Comparison of ENCODE assay signal across 8 cellular contexts in genomic region chr20:36235892-36236785, GRCh38. TPM values are rescaled to one million over a fixed set of nuclear protein-coding genes. Genes with fewer than 3 reads are reported as not detected.
A peak's percentile ranks its signal among the peaks of the same experiment; 100 is the strongest.
DNase-seq lines count a peak whose midpoint lies in the region; ATAC-seq and TF ChIP-seq lines count a peak whose summit lies in the region.

A gene with protein sequence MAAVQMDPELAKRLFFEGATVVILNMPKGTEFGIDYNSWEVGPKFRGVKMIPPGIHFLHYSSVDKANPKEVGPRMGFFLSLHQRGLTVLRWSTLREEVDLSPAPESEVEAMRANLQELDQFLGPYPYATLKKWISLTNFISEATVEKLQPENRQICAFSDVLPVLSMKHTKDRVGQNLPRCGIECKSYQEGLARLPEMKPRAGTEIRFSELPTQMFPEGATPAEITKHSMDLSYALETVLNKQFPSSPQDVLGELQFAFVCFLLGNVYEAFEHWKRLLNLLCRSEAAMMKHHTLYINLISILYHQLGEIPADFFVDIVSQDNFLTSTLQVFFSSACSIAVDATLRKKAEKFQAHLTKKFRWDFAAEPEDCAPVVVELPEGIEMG (plus strand): TSS chr20:36236478. CDS start chr20:36239869, 3,391 bp downstream.

- H3K27me3 ChIP-seq in Peyer's patch (no peaks in the 10 kb centered on the region), muscle layer of duodenum (ENCODE audit: low read depth, low read length) (no peaks in the 10 kb centered on the region)

- CTCF ChIA-PET in AG04449 (lab: Yijun Ruan, JAX) = interaction anchor here (0.9 to 3.4 kb wide), 6 partner anchors 10 to 245 kb away, joined by 3 to 20 read pairs (median 4); no protein-coding TSS in a partner anchor

- peaks cover 14% of the 10 kb centered on the region for H3K36me3 Mint-ChIP-seq in activated T-cell treated with anti-CD3 and anti-CD28 coated beads, Interleukin-2, amount 50 U/mL, for 4 hours (ENCODE audit: insufficient read depth)

- no peak for TF ChIP-seq CTCF in AG04449 (IDR thresholded peaks at IDR 0.05; ENCODE audit: insufficient read depth, low read length, missing control alignments)
- no peak for TF ChIP-seq CTCF in Peyer's patch (IDR thresholded peaks at IDR 0.05)

- TF ChIP-seq POLR2A in GM19099 (IDR thresholded peaks at IDR 0.05; ENCODE audit: extremely low read depth, insufficient read length, low read depth) (peak; percentile 86), Peyer's patch (IDR thresholded peaks at IDR 0.05) (peak; percentile 36 to 58)

- POLR2A ChIA-PET in AG04449 (lab: Yijun Ruan, JAX) = interaction anchor here (0.7 to 1.3 kb wide), 2 partner anchors 10 to 112 kb away, joined by 3 to 5 read pairs; no protein-coding TSS in a partner anchor

- H3K4me3 ChIP-seq in AG04449 (ENCODE audit: low read depth, low read length) (peak within 1 kb of the TSS; percentile 86), Peyer's patch (peak within 1 kb of the TSS; percentile 58 to 68 (median 64)), muscle layer of duodenum (ENCODE audit: low read depth in 1 of 2, low read length in 2 of 2) (peak within 1 kb of the TSS; percentile 78 to 95)

- no peaks in the 10 kb centered on the region for H3K9me3 Mint-ChIP-seq in activated T-cell treated with anti-CD3 and anti-CD28 coated beads, Interleukin-2, amount 50 U/mL, for 4 hours

- H3K27ac ChIP-seq in Peyer's patch (peak within 1 kb of the TSS; percentile 32 to 71 (median 62)), muscle layer of duodenum (ENCODE audit: low read length) (peak within 1 kb of the TSS; percentile 56)

- 0 out of 2 replicates have a peak, but pooled peaks have one; percentile 28 for TF ChIP-seq EP300 in Ishikawa (IDR thresholded peaks at IDR 0.05; ENCODE audit: borderline replicate concordance)

- peaks cover 8% of the 10 kb centered on the region for H3K27me3 Mint-ChIP-seq in activated T-cell treated with anti-CD3 and anti-CD28 coated beads, Interleukin-2, amount 50 U/mL, for 4 hours (ENCODE audit: low read depth)

- H3K9me3 ChIP-seq in Peyer's patch (no peaks in the 10 kb centered on the region), muscle layer of duodenum (ENCODE audit: control insufficient read depth in 1 of 2, low read length in 2 of 2) (no peaks in the 10 kb centered on the region)

- TF ChIP-seq RAD21 in Ishikawa (IDR thresholded peaks at IDR 0.05; ENCODE audit: low read depth) = no peak; the same call in 1 of the 2 replicates

- peak within 1 kb of the TSS; percentile 90 for H3K4me3 Mint-ChIP-seq in activated T-cell treated with anti-CD3 and anti-CD28 coated beads, Interleukin-2, amount 50 U/mL, for 4 hours

- peak; percentile 99 for ATAC-seq in activated T-cell treated with anti-CD3 and anti-CD28 coated beads, Interleukin-2, amount 50 U/mL, for 4 hours
- ATAC-seq in esophagus mucosa = peak; percentile 93

- peaks cover 36% of the 10 kb centered on the region for H3K4me1 Mint-ChIP-seq in activated T-cell treated with anti-CD3 and anti-CD28 coated beads, Interleukin-2, amount 50 U/mL, for 4 hours (ENCODE audit: low read depth)

- H3K36me3 ChIP-seq in Peyer's patch = peaks cover 0 to 13% (median 0%) of the 10 kb centered on the region in 3 donors
- peaks cover 16 to 17% of the 10 kb centered on the region in 2 donors for H3K36me3 ChIP-seq in muscle layer of duodenum (ENCODE audit: control insufficient read depth in 1 of 2, insufficient read depth in 2 of 2, low read length in 2 of 2)

- DNase-seq in AG04449 (ENCODE audit: low read depth, low spot score) (peak; percentile 2), Peyer's patch (peak; percentile 72 to 88 (median 85))
- DNase-seq in activated T-cell treated with anti-CD3 and anti-CD28 coated beads, Interleukin-2, amount 50 U/mL, for 4 hours = peak; percentile 71
- peak; percentile 52 to 54 for DNase-seq in stimulated activated CD8-positive, alpha-beta memory T cell treated with anti-CD3 and anti-CD28 coated beads, Interleukin-7, amount 100 ng/mL, for 1 hour (ENCODE audit: low read depth in 2 of 2)

- H3K4me1 ChIP-seq in Peyer's patch = peaks cover 0 to 21% (median 3%) of the 10 kb centered on the region in 4 donors
- peaks cover 6 to 19% of the 10 kb centered on the region in 2 donors for H3K4me1 ChIP-seq in muscle layer of duodenum (ENCODE audit: control insufficient read depth in 1 of 2, insufficient read depth in 2 of 2, low read length in 2 of 2)

TF ChIP-seq in Ishikawa, 13 proteins besides CTCF, POLR2A, EP300 and RAD21:
- TF ChIP-seq TEAD4 (IDR thresholded peaks at IDR 0.05) = no peak
- TF ChIP-seq CEBPB (IDR thresholded peaks at IDR 0.05) = no peak
- no peak for TF ChIP-seq FOXM1 (IDR thresholded peaks at IDR 0.05; ENCODE audit: borderline replicate concordance, low read depth)
- TF ChIP-seq EGR1 (IDR thresholded peaks at IDR 0.05) = peak; percentile 53; the same call in 1 of the 2 replicates
- TF ChIP-seq, protein P1, sequence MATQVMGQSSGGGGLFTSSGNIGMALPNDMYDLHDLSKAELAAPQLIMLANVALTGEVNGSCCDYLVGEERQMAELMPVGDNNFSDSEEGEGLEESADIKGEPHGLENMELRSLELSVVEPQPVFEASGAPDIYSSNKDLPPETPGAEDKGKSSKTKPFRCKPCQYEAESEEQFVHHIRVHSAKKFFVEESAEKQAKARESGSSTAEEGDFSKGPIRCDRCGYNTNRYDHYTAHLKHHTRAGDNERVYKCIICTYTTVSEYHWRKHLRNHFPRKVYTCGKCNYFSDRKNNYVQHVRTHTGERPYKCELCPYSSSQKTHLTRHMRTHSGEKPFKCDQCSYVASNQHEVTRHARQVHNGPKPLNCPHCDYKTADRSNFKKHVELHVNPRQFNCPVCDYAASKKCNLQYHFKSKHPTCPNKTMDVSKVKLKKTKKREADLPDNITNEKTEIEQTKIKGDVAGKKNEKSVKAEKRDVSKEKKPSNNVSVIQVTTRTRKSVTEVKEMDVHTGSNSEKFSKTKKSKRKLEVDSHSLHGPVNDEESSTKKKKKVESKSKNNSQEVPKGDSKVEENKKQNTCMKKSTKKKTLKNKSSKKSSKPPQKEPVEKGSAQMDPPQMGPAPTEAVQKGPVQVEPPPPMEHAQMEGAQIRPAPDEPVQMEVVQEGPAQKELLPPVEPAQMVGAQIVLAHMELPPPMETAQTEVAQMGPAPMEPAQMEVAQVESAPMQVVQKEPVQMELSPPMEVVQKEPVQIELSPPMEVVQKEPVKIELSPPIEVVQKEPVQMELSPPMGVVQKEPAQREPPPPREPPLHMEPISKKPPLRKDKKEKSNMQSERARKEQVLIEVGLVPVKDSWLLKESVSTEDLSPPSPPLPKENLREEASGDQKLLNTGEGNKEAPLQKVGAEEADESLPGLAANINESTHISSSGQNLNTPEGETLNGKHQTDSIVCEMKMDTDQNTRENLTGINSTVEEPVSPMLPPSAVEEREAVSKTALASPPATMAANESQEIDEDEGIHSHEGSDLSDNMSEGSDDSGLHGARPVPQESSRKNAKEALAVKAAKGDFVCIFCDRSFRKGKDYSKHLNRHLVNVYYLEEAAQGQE (IDR thresholded peaks at IDR 0.05; ENCODE audit: low read depth) = no peak
- peak; percentile 78 for TF ChIP-seq TCF12 (IDR thresholded peaks at IDR 0.05; ENCODE audit: low read depth)
- TF ChIP-seq TAF1 (IDR thresholded peaks at IDR 0.05; ENCODE audit: low read depth) = peak; percentile 96
- 0 out of 2 replicates have a peak, but pooled peaks have one; percentile 27 for TF ChIP-seq CREB1 (IDR thresholded peaks at IDR 0.05; ENCODE audit: low read depth)
- TF ChIP-seq NFIC (IDR thresholded peaks at IDR 0.05) = no peak
- TF ChIP-seq, protein P2, sequence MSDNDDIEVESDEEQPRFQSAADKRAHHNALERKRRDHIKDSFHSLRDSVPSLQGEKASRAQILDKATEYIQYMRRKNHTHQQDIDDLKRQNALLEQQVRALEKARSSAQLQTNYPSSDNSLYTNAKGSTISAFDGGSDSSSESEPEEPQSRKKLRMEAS (IDR thresholded peaks at IDR 0.05) = peak; percentile 91
- peak; percentile 75 for TF ChIP-seq USF1 (IDR thresholded peaks at IDR 0.05)
- TF ChIP-seq YY1 (IDR thresholded peaks at IDR 0.05; ENCODE audit: low read depth) = peak; percentile 82
- no peak for TF ChIP-seq ZBTB7A (IDR thresholded peaks at IDR 0.05; ENCODE audit: low read depth)

RNA-seq across cellular contexts. Expression of the gene that starts here (rescaled TPM):
- 10 to 100 TPM; 17.3 to 30.3 (median 29.5) TPM for total RNA-seq in Peyer's patch
- 10 to 100 TPM; 43.8 to 47.8 (median 45.6) TPM for total RNA-seq in activated T-cell treated with anti-CD3 and anti-CD28 coated beads, Interleukin-2, amount 50 U/mL, for 4 hours
- 13.3 TPM for total RNA-seq in esophagus mucosa

Comparison
In these comparisons a context has a peak if more than half of its experiments do, and no peak if none do; other contexts are left out.
1. Peak in every context shown above with its lines: DNase-seq, ATAC-seq, H3K4me3 ChIP-seq and H3K27ac ChIP-seq.
2. DNase-seq: peak in every context shown above with its lines; median percentile 85 in Peyer's patch; 71 in activated T-cell treated with anti-CD3 and anti-CD28 coated beads, Interleukin-2, amount 50 U/mL, for 4 hours; 53 in stimulated activated CD8-positive, alpha-beta memory T cell treated with anti-CD3 and anti-CD28 coated beads, Interleukin-7, amount 100 ng/mL, for 1 hour; 2 in AG04449.